ENCODE assay signal across 3 cellular contexts in the genomic region with DNA sequence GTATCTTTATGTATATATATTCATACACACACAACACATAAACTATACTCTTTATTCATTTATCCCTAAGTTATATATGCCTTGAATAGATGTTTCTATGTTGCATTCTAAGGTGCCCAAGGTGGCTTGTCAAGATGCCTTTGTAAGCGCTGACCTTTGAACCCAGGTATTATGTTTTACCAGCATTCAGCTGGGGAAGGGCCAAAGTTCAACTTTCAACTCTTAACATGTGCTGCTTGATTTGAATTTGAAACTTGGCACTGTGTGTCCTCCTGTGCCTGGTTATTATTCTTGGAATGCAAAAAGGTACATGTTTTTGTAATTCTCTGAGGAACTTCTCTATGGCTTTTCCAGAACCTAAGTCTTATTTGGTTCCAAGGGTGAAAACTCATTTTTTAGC.
A peak's percentile ranks its signal among the peaks of the same experiment; 100 is the strongest.
TF ChIP-seq lines count a peak whose summit lies in the region.

No MANE protein-coding gene starts in this region.

TF ChIP-seq in GM12891, 5 proteins besides CTCF, POLR2A, EP300 and RAD21 (continued from another document):
- no peak for TF ChIP-seq TAF1 (IDR thresholded peaks at IDR 0.05; ENCODE audit: low read depth, low read length)
- TF ChIP-seq PAX5 (IDR thresholded peaks at IDR 0.05; ENCODE audit: insufficient read depth, low read length, severe bottlenecking) = no peak
- TF ChIP-seq SPI1 (IDR thresholded peaks at IDR 0.05; ENCODE audit: low read depth, low read length) = no peak

TF ChIP-seq in GM12878, 131 proteins besides CTCF, POLR2A, EP300 and RAD21 (continued from another document):
- TF ChIP-seq HCFC1 (IDR thresholded peaks at IDR 0.05; ENCODE audit: low read length) (no peak), FOS (IDR thresholded peaks at IDR 0.05; ENCODE audit: borderline replicate concordance, extremely low read depth, insufficient read length) (no peak), BCL3 (IDR thresholded peaks at IDR 0.05; ENCODE audit: borderline replicate concordance, insufficient read depth, low read depth, low read length, poor library complexity, severe bottlenecking) (no peak), EGR1 (IDR thresholded peaks at IDR 0.05; ENCODE audit: borderline replicate concordance in 1 of 2, low read depth in 2 of 2, low read length in 2 of 2) (no peak), SUZ12 (IDR thresholded peaks at IDR 0.05; ENCODE audit: unreplicated experiment) (no peak), LARP7 (IDR thresholded peaks at IDR 0.05) (no peak), IKZF1 (conservative IDR thresholded peaks at IDR 0.05) (no peak), SIN3A (IDR thresholded peaks at IDR 0.05; ENCODE audit: low read depth, low read length) (no peak), MYB (IDR thresholded peaks at IDR 0.05; ENCODE audit: borderline replicate concordance, low read depth, low read length) (no peak), ATF2 (IDR thresholded peaks at IDR 0.05; ENCODE audit: low read length) (no peak), MAX (IDR thresholded peaks at IDR 0.05; ENCODE audit: low read depth, low read length) (no peak), NR2F1 (conservative IDR thresholded peaks at IDR 0.05) (peak; percentile 67), HDGF (IDR thresholded peaks at IDR 0.05) (no peak), NR2C1 (IDR thresholded peaks at IDR 0.05) (peak; percentile 78)
- TF ChIP-seq, protein P1, sequence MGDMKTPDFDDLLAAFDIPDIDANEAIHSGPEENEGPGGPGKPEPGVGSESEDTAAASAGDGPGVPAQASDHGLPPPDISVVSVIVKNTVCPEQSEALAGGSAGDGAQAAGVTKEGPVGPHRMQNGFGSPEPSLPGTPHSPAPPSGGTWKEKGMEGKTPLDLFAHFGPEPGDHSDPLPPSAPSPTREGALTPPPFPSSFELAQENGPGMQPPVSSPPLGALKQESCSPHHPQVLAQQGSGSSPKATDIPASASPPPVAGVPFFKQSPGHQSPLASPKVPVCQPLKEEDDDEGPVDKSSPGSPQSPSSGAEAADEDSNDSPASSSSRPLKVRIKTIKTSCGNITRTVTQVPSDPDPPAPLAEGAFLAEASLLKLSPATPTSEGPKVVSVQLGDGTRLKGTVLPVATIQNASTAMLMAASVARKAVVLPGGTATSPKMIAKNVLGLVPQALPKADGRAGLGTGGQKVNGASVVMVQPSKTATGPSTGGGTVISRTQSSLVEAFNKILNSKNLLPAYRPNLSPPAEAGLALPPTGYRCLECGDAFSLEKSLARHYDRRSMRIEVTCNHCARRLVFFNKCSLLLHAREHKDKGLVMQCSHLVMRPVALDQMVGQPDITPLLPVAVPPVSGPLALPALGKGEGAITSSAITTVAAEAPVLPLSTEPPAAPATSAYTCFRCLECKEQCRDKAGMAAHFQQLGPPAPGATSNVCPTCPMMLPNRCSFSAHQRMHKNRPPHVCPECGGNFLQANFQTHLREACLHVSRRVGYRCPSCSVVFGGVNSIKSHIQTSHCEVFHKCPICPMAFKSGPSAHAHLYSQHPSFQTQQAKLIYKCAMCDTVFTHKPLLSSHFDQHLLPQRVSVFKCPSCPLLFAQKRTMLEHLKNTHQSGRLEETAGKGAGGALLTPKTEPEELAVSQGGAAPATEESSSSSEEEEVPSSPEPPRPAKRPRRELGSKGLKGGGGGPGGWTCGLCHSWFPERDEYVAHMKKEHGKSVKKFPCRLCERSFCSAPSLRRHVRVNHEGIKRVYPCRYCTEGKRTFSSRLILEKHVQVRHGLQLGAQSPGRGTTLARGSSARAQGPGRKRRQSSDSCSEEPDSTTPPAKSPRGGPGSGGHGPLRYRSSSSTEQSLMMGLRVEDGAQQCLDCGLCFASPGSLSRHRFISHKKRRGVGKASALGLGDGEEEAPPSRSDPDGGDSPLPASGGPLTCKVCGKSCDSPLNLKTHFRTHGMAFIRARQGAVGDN (IDR thresholded peaks at IDR 0.05) = peak; percentile 35; the same call in 1 of the 2 replicates

TF ChIP-seq in HepG2, 621 proteins besides CTCF, POLR2A, EP300 and RAD21 (continued from another document and continues in another):
- TF ChIP-seq, protein P2, sequence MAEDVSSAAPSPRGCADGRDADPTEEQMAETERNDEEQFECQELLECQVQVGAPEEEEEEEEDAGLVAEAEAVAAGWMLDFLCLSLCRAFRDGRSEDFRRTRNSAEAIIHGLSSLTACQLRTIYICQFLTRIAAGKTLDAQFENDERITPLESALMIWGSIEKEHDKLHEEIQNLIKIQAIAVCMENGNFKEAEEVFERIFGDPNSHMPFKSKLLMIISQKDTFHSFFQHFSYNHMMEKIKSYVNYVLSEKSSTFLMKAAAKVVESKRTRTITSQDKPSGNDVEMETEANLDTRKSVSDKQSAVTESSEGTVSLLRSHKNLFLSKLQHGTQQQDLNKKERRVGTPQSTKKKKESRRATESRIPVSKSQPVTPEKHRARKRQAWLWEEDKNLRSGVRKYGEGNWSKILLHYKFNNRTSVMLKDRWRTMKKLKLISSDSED (CRISPR knock-in tag; IDR thresholded peaks at IDR 0.05) = no peak
- TF ChIP-seq, protein P3, sequence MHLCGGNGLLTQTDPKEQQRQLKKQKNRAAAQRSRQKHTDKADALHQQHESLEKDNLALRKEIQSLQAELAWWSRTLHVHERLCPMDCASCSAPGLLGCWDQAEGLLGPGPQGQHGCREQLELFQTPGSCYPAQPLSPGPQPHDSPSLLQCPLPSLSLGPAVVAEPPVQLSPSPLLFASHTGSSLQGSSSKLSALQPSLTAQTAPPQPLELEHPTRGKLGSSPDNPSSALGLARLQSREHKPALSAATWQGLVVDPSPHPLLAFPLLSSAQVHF (CRISPR knock-in tag; IDR thresholded peaks at IDR 0.05) = no peak
- TF ChIP-seq GPN1 (CRISPR knock-in tag; IDR thresholded peaks at IDR 0.05; ENCODE audit: borderline replicate concordance) (no peak), SMAD9 (CRISPR knock-in tag; IDR thresholded peaks at IDR 0.05) (no peak), PAX8 (CRISPR knock-in tag; IDR thresholded peaks at IDR 0.05; ENCODE audit: borderline replicate concordance) (no peak), SOX6 (IDR thresholded peaks at IDR 0.05) (no peak), SOX6 (CRISPR knock-in tag; IDR thresholded peaks at IDR 0.05) (peak; percentile 33; the same call in 1 of the 2 replicates), ZBTB49 (CRISPR knock-in tag; IDR thresholded peaks at IDR 0.05; ENCODE audit: borderline replicate concordance) (no peak), NR2F6 (IDR thresholded peaks at IDR 0.05) (peak; percentile 71), NR2F6 (CRISPR knock-in tag; IDR thresholded peaks at IDR 0.05) (peak; percentile 44; the same call in 1 of the 2 replicates), ATRX (CRISPR knock-in tag; IDR thresholded peaks at IDR 0.05; ENCODE audit: borderline replicate concordance) (no peak), ZNF230 (CRISPR knock-in tag; IDR thresholded peaks at IDR 0.05) (no peak), ZNF777 (CRISPR knock-in tag; IDR thresholded peaks at IDR 0.05) (no peak), NR2F1 (CRISPR knock-in tag; IDR thresholded peaks at IDR 0.05) (peak; percentile 44 to 59; a peak in 1 of 4 replicates), ZNF33A (CRISPR knock-in tag; IDR thresholded peaks at IDR 0.05; ENCODE audit: borderline replicate concordance) (0 out of 2 replicates have a peak, but pooled peaks have one; percentile 75), ZNF737 (CRISPR knock-in tag; IDR thresholded peaks at IDR 0.05; ENCODE audit: borderline replicate concordance) (no peak), NR2F2 (IDR thresholded peaks at IDR 0.05; ENCODE audit: borderline replicate concordance, low read depth) (no peak), SPEN (CRISPR knock-in tag; IDR thresholded peaks at IDR 0.05; ENCODE audit: low read depth) (no peak), ZNF562 (CRISPR knock-in tag; IDR thresholded peaks at IDR 0.05; ENCODE audit: borderline replicate concordance) (no peak), ADNP (CRISPR knock-in tag; IDR thresholded peaks at IDR 0.05) (no peak), HNF4G (IDR thresholded peaks at IDR 0.05; ENCODE audit: borderline replicate concordance, low read depth, low read length) (peak; percentile 62), HNF4G (CRISPR knock-in tag; IDR thresholded peaks at IDR 0.05; ENCODE audit: borderline replicate concordance, low read depth) (no peak; the same call in 1 of the 2 replicates), ZFP41 (CRISPR knock-in tag; IDR thresholded peaks at IDR 0.05; ENCODE audit: borderline replicate concordance) (no peak), NR2C2 (CRISPR knock-in tag; IDR thresholded peaks at IDR 0.05; ENCODE audit: borderline replicate concordance) (peak; percentile 45), ZNF841 (CRISPR knock-in tag; IDR thresholded peaks at IDR 0.05; ENCODE audit: borderline replicate concordance) (no peak)
- TF ChIP-seq, protein P4, sequence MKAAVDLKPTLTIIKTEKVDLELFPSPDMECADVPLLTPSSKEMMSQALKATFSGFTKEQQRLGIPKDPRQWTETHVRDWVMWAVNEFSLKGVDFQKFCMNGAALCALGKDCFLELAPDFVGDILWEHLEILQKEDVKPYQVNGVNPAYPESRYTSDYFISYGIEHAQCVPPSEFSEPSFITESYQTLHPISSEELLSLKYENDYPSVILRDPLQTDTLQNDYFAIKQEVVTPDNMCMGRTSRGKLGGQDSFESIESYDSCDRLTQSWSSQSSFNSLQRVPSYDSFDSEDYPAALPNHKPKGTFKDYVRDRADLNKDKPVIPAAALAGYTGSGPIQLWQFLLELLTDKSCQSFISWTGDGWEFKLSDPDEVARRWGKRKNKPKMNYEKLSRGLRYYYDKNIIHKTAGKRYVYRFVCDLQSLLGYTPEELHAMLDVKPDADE (CRISPR knock-in tag; IDR thresholded peaks at IDR 0.05) = no peak
- TF ChIP-seq, protein P5, sequence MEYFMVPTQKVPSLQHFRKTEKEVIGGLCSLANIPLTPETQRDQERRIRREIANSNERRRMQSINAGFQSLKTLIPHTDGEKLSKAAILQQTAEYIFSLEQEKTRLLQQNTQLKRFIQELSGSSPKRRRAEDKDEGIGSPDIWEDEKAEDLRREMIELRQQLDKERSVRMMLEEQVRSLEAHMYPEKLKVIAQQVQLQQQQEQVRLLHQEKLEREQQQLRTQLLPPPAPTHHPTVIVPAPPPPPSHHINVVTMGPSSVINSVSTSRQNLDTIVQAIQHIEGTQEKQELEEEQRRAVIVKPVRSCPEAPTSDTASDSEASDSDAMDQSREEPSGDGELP (IDR thresholded peaks at IDR 0.05; ENCODE audit: borderline replicate concordance, low read depth) = peak; percentile 64; the same call in 1 of the 2 replicates
- TF ChIP-seq, protein P6, sequence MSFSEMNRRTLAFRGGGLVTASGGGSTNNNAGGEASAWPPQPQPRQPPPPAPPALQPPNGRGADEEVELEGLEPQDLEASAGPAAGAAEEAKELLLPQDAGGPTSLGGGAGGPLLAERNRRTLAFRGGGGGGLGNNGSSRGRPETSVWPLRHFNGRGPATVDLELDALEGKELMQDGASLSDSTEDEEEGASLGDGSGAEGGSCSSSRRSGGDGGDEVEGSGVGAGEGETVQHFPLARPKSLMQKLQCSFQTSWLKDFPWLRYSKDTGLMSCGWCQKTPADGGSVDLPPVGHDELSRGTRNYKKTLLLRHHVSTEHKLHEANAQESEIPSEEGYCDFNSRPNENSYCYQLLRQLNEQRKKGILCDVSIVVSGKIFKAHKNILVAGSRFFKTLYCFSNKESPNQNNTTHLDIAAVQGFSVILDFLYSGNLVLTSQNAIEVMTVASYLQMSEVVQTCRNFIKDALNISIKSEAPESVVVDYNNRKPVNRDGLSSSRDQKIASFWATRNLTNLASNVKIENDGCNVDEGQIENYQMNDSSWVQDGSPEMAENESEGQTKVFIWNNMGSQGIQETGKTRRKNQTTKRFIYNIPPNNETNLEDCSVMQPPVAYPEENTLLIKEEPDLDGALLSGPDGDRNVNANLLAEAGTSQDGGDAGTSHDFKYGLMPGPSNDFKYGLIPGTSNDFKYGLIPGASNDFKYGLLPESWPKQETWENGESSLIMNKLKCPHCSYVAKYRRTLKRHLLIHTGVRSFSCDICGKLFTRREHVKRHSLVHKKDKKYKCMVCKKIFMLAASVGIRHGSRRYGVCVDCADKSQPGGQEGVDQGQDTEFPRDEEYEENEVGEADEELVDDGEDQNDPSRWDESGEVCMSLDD (CRISPR knock-in tag; IDR thresholded peaks at IDR 0.05; ENCODE audit: borderline replicate concordance) = no peak
- TF ChIP-seq, protein P7, sequence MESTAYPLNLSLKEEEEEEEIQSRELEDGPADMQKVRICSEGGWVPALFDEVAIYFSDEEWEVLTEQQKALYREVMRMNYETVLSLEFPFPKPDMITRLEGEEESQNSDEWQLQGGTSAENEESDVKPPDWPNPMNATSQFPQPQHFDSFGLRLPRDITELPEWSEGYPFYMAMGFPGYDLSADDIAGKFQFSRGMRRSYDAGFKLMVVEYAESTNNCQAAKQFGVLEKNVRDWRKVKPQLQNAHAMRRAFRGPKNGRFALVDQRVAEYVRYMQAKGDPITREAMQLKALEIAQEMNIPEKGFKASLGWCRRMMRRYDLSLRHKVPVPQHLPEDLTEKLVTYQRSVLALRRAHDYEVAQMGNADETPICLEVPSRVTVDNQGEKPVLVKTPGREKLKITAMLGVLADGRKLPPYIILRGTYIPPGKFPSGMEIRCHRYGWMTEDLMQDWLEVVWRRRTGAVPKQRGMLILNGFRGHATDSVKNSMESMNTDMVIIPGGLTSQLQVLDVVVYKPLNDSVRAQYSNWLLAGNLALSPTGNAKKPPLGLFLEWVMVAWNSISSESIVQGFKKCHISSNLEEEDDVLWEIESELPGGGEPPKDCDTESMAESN (CRISPR knock-in tag; conservative IDR thresholded peaks at IDR 0.05) = no peak
